ENCODE assay signal across 2 cellular contexts in the genomic region with DNA sequence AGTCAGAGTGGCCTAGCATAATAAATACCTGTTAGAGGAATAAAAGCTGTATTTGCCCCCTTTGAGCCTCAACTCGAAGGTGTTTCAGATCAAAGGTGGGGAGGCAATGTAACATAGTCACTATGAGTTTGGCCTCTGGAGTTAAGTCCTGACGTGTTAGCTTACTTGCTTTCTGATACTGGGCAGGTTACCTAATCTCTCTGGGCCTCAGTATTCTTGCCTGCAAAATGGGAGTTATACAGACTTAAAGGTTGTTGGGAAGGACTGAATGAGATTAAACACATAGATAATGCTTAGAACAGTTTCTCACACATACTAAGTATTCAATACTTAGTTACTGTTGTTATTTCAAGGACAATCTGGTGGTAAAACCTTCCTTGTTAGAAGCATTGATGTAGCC.
TF ChIP-seq lines count a peak whose summit lies in the region.

No MANE protein-coding gene starts in this region.

TF ChIP-seq in GM23338, 12 proteins besides CTCF, POLR2A, EP300 and RAD21:
- no peak for TF ChIP-seq ZNF331 (CRISPR knock-in tag; IDR thresholded peaks at IDR 0.05; ENCODE audit: low read depth)
- no peak for TF ChIP-seq ZNF114 (CRISPR knock-in tag; IDR thresholded peaks at IDR 0.05)
- no peak for TF ChIP-seq EZH2 (IDR thresholded peaks at IDR 0.05; ENCODE audit: low read depth, unreplicated experiment)
- TF ChIP-seq, protein P1, sequence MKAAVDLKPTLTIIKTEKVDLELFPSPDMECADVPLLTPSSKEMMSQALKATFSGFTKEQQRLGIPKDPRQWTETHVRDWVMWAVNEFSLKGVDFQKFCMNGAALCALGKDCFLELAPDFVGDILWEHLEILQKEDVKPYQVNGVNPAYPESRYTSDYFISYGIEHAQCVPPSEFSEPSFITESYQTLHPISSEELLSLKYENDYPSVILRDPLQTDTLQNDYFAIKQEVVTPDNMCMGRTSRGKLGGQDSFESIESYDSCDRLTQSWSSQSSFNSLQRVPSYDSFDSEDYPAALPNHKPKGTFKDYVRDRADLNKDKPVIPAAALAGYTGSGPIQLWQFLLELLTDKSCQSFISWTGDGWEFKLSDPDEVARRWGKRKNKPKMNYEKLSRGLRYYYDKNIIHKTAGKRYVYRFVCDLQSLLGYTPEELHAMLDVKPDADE (IDR thresholded peaks at IDR 0.05) = no peak
- TF ChIP-seq POLR2AphosphoS5 (IDR thresholded peaks at IDR 0.05; ENCODE audit: low read depth) = no peak
- TF ChIP-seq REST (IDR thresholded peaks at IDR 0.05; ENCODE audit: unreplicated experiment) = no peak
- TF ChIP-seq ZNF462 (CRISPR knock-in tag; IDR thresholded peaks at IDR 0.05) = no peak
- TF ChIP-seq NANOG (IDR thresholded peaks at IDR 0.05; ENCODE audit: borderline replicate concordance) = no peak
- no peak for TF ChIP-seq STAT1 (IDR thresholded peaks at IDR 0.05; ENCODE audit: unreplicated experiment)

TF ChIP-seq in H1, 55 proteins besides CTCF, POLR2A, EP300 and RAD21:
- TF ChIP-seq CHD1 (IDR thresholded peaks at IDR 0.05; ENCODE audit: low read depth, low read length) (no peak), EZH2 (IDR thresholded peaks at IDR 0.05; ENCODE audit: low read depth, low read length, severe bottlenecking) (no peak), TAF7 (optimal IDR thresholded peaks at IDR 0.05; ENCODE audit: borderline replicate concordance, low read depth, low read length) (no peak), KDM1A (IDR thresholded peaks at IDR 0.05; ENCODE audit: borderline replicate concordance, low read length) (peak; percentile 83; the same call in 1 of the 2 replicates), SIX5 (IDR thresholded peaks at IDR 0.05; ENCODE audit: low read depth, low read length) (no peak), JUND (IDR thresholded peaks at IDR 0.05; ENCODE audit: low read length) (no peak), NANOG (IDR thresholded peaks at IDR 0.05; ENCODE audit: insufficient read depth, low read depth, low read length, poor library complexity, severe bottlenecking) (no peak), MAFK (IDR thresholded peaks at IDR 0.05; ENCODE audit: low read depth, low read length) (no peak), HDAC2 (IDR thresholded peaks at IDR 0.05; ENCODE audit: borderline replicate concordance in 1 of 2, low read depth in 2 of 2, low read length in 2 of 2) (peak in 1 of 2 experiments; percentile 67; a peak in 1 of 4 replicates)
